In the genomic region with DNA sequence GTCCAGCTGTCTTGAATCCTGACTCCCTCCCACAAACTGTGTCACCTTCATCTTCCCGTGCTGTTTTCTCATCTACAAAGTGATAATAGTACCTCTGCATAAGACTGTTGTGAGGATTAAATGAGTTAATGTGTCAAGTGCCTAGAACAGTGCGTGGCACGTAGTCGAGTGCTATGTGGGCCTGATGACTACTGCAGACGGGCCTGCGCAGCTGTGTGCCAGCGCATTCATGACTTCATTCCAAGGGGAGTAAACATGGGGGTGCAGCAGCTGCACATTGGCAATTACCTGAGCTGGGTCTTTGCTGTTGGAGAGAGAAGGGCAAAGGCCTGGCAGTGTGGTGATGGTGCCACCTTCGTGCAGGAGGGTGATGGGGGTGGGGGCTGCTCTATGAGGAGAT, we compare ENCODE assay signal across 26 cellular contexts. TPM values are rescaled to one million over a fixed set of nuclear protein-coding genes. Genes with fewer than 3 reads are reported as not detected.
DNase-seq lines count a peak whose midpoint lies in the region; ATAC-seq and TF ChIP-seq lines count a peak whose summit lies in the region.
"Had no signal": no experiment of that assay in that cellular context is flagged by ENCODE, and none has a peak within 500 bp of the region (broad histone marks: within the 10 kb centered on the region; RNA-seq: fewer than 3 reads in every experiment).

No MANE protein-coding gene starts in this region.

- H2AFZ ChIP-seq in GM23338 = 0 out of 2 replicates have a peak overlapping the region, but pooled peaks have one; percentile 18

- H3K4me3 ChIP-seq in GM23338 = no peak overlapping the region
- H3K4me3 ChIP-seq in coronary artery = no peak overlapping the region
- no peak overlapping the region for H3K4me3 ChIP-seq in foreskin fibroblast (ENCODE audit: low read depth in 1 of 2, low read length in 2 of 2)
- H3K4me3 ChIP-seq: cardiac muscle cell had no signal

- H3F3A ChIP-seq in GM23338 (replicated peaks; ENCODE audit: low read depth) = 0 out of 2 replicates have a peak, but pooled peaks cover 4% of the 10 kb centered on the region

- no peak overlapping the region for H3K4me3 Mint-ChIP-seq in GM23338
- H3K4me3 Mint-ChIP-seq: activated CD4-positive, alpha-beta memory T cell treated with anti-CD3 and anti-CD28 coated beads, Interleukin-2, amount 10 ng/mL, durations not matched to agents 7 days and 5 days; nephron; stimulated activated naive CD8-positive, alpha-beta T cell treated with anti-CD3 and anti-CD28 coated beads, Interleukin-15, Interleukin-2, amounts not matched to agents 100 ng/mL and 50 ng/mL, for 24 hours; WTC11 had no signal

- no peaks in the 10 kb centered on the region for H3K9me3 Mint-ChIP-seq in GM23338
- H3K9me3 Mint-ChIP-seq: activated CD4-positive, alpha-beta memory T cell treated with anti-CD3 and anti-CD28 coated beads, Interleukin-2, amount 10 ng/mL, durations not matched to agents 7 days and 5 days; nephron; stimulated activated naive CD8-positive, alpha-beta T cell treated with anti-CD3 and anti-CD28 coated beads, Interleukin-15, Interleukin-2, amounts not matched to agents 100 ng/mL and 50 ng/mL, for 24 hours; WTC11 had no signal

- peaks cover 6% of the 10 kb centered on the region; the same call in 1 of the 2 replicates for H3K4me1 ChIP-seq in GM23338 (ENCODE audit: insufficient read depth)

- H3K27me3 ChIP-seq in GM23338 (ENCODE audit: insufficient read depth) = no peaks in the 10 kb centered on the region
- no peaks in the 10 kb centered on the region for H3K27me3 ChIP-seq in layer of hippocampus (ENCODE audit: control insufficient read depth, insufficient read depth, low read length)
- H3K27me3 ChIP-seq: cardiac muscle cell had no signal

- H3K79me2 ChIP-seq in GM23338 (replicated peaks; ENCODE audit: insufficient read depth) = no peaks in the 10 kb centered on the region

- no peaks in the 10 kb centered on the region for H4K20me1 ChIP-seq in GM23338 (replicated peaks; ENCODE audit: insufficient read depth)

- TF ChIP-seq CTCF in GM23338 (conservative IDR thresholded peaks at IDR 0.05; ENCODE audit: low read depth in 2 of 2) = no peak
- no peak for TF ChIP-seq CTCF in coronary artery (IDR thresholded peaks at IDR 0.05)
- no peak for TF ChIP-seq CTCF in GM10248 (IDR thresholded peaks at IDR 0.05; ENCODE audit: control extremely low read depth, extremely low read depth, low read depth, missing control alignments)
- no peak for TF ChIP-seq CTCF in foreskin fibroblast (IDR thresholded peaks at IDR 0.05; ENCODE audit: low read depth, low read length)

- H3K27me3 Mint-ChIP-seq in GM23338 (ENCODE audit: insufficient read depth, low read depth, poor library complexity) = peaks cover 20% of the 10 kb centered on the region
- H3K27me3 Mint-ChIP-seq: activated CD4-positive, alpha-beta memory T cell treated with anti-CD3 and anti-CD28 coated beads, Interleukin-2, amount 10 ng/mL, durations not matched to agents 7 days and 5 days; stimulated activated naive CD8-positive, alpha-beta T cell treated with anti-CD3 and anti-CD28 coated beads, Interleukin-15, Interleukin-2, amounts not matched to agents 100 ng/mL and 50 ng/mL, for 24 hours had no signal

- no peak overlapping the region for H3K4me2 ChIP-seq in GM23338
- H3K4me2 ChIP-seq: SK-N-SH had no signal

- no peak overlapping the region for H3K27ac ChIP-seq in GM23338 (ENCODE audit: low read depth)
- H3K27ac ChIP-seq in coronary artery = peak overlapping the region; percentile 40 to 65
- peak overlapping the region; percentile 84 for H3K27ac ChIP-seq in layer of hippocampus (ENCODE audit: low read depth, low read length)
- peak overlapping the region; percentile 74 for H3K27ac ChIP-seq in substantia nigra (ENCODE audit: low read depth, low read length, poor library complexity, severe bottlenecking)
- H3K27ac ChIP-seq: cardiac muscle cell had no signal

- CTCF ChIA-PET in GM10248 (lab: Yijun Ruan, JAX) = interaction anchor here (0.7 to 7.7 kb wide), 11 partner anchors 11 to 117 kb away, joined by 3 to 176 read pairs (median 5); no protein-coding TSS in a partner anchor

- H3K36me3 Mint-ChIP-seq in GM23338 (ENCODE audit: low read depth) = no peaks in the 10 kb centered on the region
- H3K36me3 Mint-ChIP-seq: WTC11 had no signal

- no peaks in the 10 kb centered on the region for H3K9me2 ChIP-seq in GM23338 (ENCODE audit: insufficient read depth)
- H3K9me2 ChIP-seq: SK-N-SH had no signal

- ATAC-seq in GM23338 (no peak), GM18861 (IDR thresholded peaks at IDR 0.05; ENCODE audit: unreplicated experiment) (no peak), HG03045 (IDR thresholded peaks at IDR 0.05; ENCODE audit: unreplicated experiment) (no peak)
- ATAC-seq: WTC11 had no signal

- peaks cover 9% of the 10 kb centered on the region for H3K4me1 Mint-ChIP-seq in GM23338

- POLR2A ChIA-PET in GM10248 (lab: Yijun Ruan, JAX) = no interaction called here

- no peaks in the 10 kb centered on the region for H3K36me3 ChIP-seq in GM23338 (ENCODE audit: insufficient read depth)
- H3K36me3 ChIP-seq: cardiac muscle cell had no signal

- DNase-seq in GM23338 (ENCODE audit: low spot score) (no peak), coronary artery (ENCODE audit: low spot score) (no peak), substantia nigra (lab: John Stamatoyannopoulos, UW) (peak in 23 of 49 donors; percentile 18 to 84 (median 45)), GM10248 (ENCODE audit: extremely low spot score) (no peak), foreskin fibroblast (no peak)
- DNase-seq: activated CD4-positive, alpha-beta memory T cell treated with anti-CD3 and anti-CD28 coated beads, Interleukin-2, amount 10 ng/mL, durations not matched to agents 7 days and 5 days; activated gamma-delta T cell treated with Interleukin-2 at 50 U/mL for 16 hours; Kasumi-1; NCI-H1092 treated with DMSO at 0.1 percent for 48 hours; NCI-H2029 treated with DMSO at 0.1 percent for 48 hours; NCI-H446 treated with DMSO at 0.1 percent for 48 hours; SK-N-SH; stimulated activated CD4-positive, alpha-beta T cell treated with anti-CD3 and anti-CD28 coated beads, Interleukin-4, amount 100 ng/mL, for 24 hours had no signal

- H3K27ac Mint-ChIP-seq in GM23338 = no peak overlapping the region
- H3K27ac Mint-ChIP-seq: activated CD4-positive, alpha-beta memory T cell treated with anti-CD3 and anti-CD28 coated beads, Interleukin-2, amount 10 ng/mL, durations not matched to agents 7 days and 5 days; nephron; stimulated activated naive CD8-positive, alpha-beta T cell treated with anti-CD3 and anti-CD28 coated beads, Interleukin-15, Interleukin-2, amounts not matched to agents 100 ng/mL and 50 ng/mL, for 24 hours; WTC11 had no signal

TF ChIP-seq in GM23338, 12 proteins besides CTCF, POLR2A, EP300 and RAD21 (continues in another document):
- TF ChIP-seq NANOG (IDR thresholded peaks at IDR 0.05; ENCODE audit: borderline replicate concordance) (no peak), EZH2phosphoT487 (IDR thresholded peaks at IDR 0.05; ENCODE audit: unreplicated experiment) (no peak), STAT1 (IDR thresholded peaks at IDR 0.05; ENCODE audit: unreplicated experiment) (no peak), POLR2AphosphoS5 (IDR thresholded peaks at IDR 0.05; ENCODE audit: low read depth) (no peak), JUNB (IDR thresholded peaks at IDR 0.05; ENCODE audit: unreplicated experiment) (no peak), CREB1 (CRISPR knock-in tag; IDR thresholded peaks at IDR 0.05; ENCODE audit: low read depth) (no peak)

RNA-seq across cellular contexts. Expression of a gene that starts 5.0 kb away (rescaled TPM):
- total RNA-seq in GM23338 (2014; rRNA removed; shearing (Covaris generic)) = not detected in 2 replicates
- not detected in 2 replicates for polyA plus RNA-seq in GM23338 (2016; fragmentation: Nextera tagmentation; extraction: Ambion mirVana)
- total RNA-seq: activated CD4-positive, alpha-beta memory T cell treated with anti-CD3 and anti-CD28 coated beads, Interleukin-2, amount 10 ng/mL, durations not matched to agents 7 days and 5 days; cardiac muscle cell; dermis microvascular lymphatic vessel endothelial cell; glomerular endothelial cell; H7; posterior vena cava; RPMI7951; WTC11 had no signal
- polyA plus RNA-seq: adipose tissue, cardiac muscle cell, SK-N-SH had no signal
